In genomic region chr16:1534021-1535020, GRCh38 we compare ENCODE assay signal across 8 cellular contexts. TPM values are rescaled to one million over a fixed set of nuclear protein-coding genes. Genes with fewer than 3 reads are reported as not detected.
DNase-seq lines count a peak whose midpoint lies in the region; ATAC-seq and TF ChIP-seq lines count a peak whose summit lies in the region.

No MANE protein-coding gene starts in this region.

- no peaks in the 10 kb centered on the region for H3K9me3 ChIP-seq in CD4-positive, CD25-positive, alpha-beta regulatory T cell (ENCODE audit: control insufficient read depth in 2 of 2, low read length in 2 of 2)

- H3K27me3 Mint-ChIP-seq in CD4-positive, CD25-positive, alpha-beta regulatory T cell, result no peaks in the 10 kb centered on the region
- H3K27me3 Mint-ChIP-seq in activated CD4-positive, alpha-beta memory T cell treated with anti-CD3 and anti-CD28 coated beads for 36 hours, result no peaks in the 10 kb centered on the region

- peaks cover 53% of the 10 kb centered on the region for H3K4me1 ChIP-seq in CD4-positive, CD25-positive, alpha-beta regulatory T cell (ENCODE audit: control insufficient read depth, insufficient read depth, low read length, poor library complexity, severe bottlenecking)
- peaks cover 36% of the 10 kb centered on the region for H3K4me1 ChIP-seq in rectal smooth muscle tissue (ENCODE audit: control insufficient read depth, insufficient read depth, low read length)

- peaks cover 0 to 54% (median 17%) of the 10 kb centered on the region in 4 donors for H3K4me1 Mint-ChIP-seq in CD4-positive, CD25-positive, alpha-beta regulatory T cell
- H3K4me1 Mint-ChIP-seq in activated CD4-positive, alpha-beta memory T cell treated with anti-CD3 and anti-CD28 coated beads for 36 hours (ENCODE audit: low read depth), result peaks cover 44% of the 10 kb centered on the region

- TF ChIP-seq CTCF in fibroblast of pulmonary artery (IDR thresholded peaks at IDR 0.05; ENCODE audit: low read length, missing control alignments), result no peak

- ATAC-seq in CD4-positive, CD25-positive, alpha-beta regulatory T cell (ENCODE audit: low read depth in 2 of 2), result peak; percentile 7 to 28
- no peak for ATAC-seq in GM21786 (IDR thresholded peaks at IDR 0.05; ENCODE audit: unreplicated experiment)

- peak overlapping the region; percentile 82 for H3K4me3 ChIP-seq in CD4-positive, CD25-positive, alpha-beta regulatory T cell (ENCODE audit: low read depth, low read length)
- H3K4me3 ChIP-seq in fibroblast of pulmonary artery (replicated peaks; ENCODE audit: low read depth, low read length) (peak overlapping the region; percentile 48), rectal smooth muscle tissue (ENCODE audit: low read length) (peak overlapping the region; percentile 76)

- CTCF ChIA-PET in activated CD4-positive, alpha-beta memory T cell treated with anti-CD3 and anti-CD28 coated beads for 36 hours (lab: Charles Lee), result interaction anchor here (0.6 to 1.4 kb wide), 4 partner anchors 21 to 105 kb away, joined by 3 to 4 read pairs (median 3); partner anchors contain the start of gene TELO2

- H3K36me3 Mint-ChIP-seq in CD4-positive, CD25-positive, alpha-beta regulatory T cell, result peaks cover 16% of the 10 kb centered on the region
- H3K36me3 Mint-ChIP-seq in activated CD4-positive, alpha-beta memory T cell treated with anti-CD3 and anti-CD28 coated beads for 36 hours, result peaks cover 38% of the 10 kb centered on the region

- H3K9ac ChIP-seq in rectal smooth muscle tissue (ENCODE audit: low read length), result peak overlapping the region; percentile 69

- intact Hi-C loops in activated CD4-positive, alpha-beta memory T cell treated with anti-CD3 and anti-CD28 coated beads for 36 hours (cut with micrococcal nuclease), result loop anchor here (1.0 to 5.0 kb wide), 2 partner anchors 9 to 42 kb away; partner anchors contain the start of gene TELO2

- peak overlapping the region; percentile 93 to 99 (median 98) for H3K4me3 Mint-ChIP-seq in CD4-positive, CD25-positive, alpha-beta regulatory T cell
- peak overlapping the region; percentile 99 for H3K4me3 Mint-ChIP-seq in activated CD4-positive, alpha-beta memory T cell treated with anti-CD3 and anti-CD28 coated beads for 36 hours

- H3K27me3 ChIP-seq in CD4-positive, CD25-positive, alpha-beta regulatory T cell (ENCODE audit: control insufficient read depth, insufficient read depth, low read length), result no peaks in the 10 kb centered on the region
- H3K27me3 ChIP-seq in rectal smooth muscle tissue (ENCODE audit: control insufficient read depth, insufficient read depth, low read length), result no peaks in the 10 kb centered on the region

- H3K36me3 ChIP-seq in CD4-positive, CD25-positive, alpha-beta regulatory T cell (ENCODE audit: control insufficient read depth, insufficient read depth, low read length), result peaks cover 23% of the 10 kb centered on the region
- H3K36me3 ChIP-seq in rectal smooth muscle tissue (ENCODE audit: control insufficient read depth, insufficient read depth, low read length), result peaks cover 9% of the 10 kb centered on the region

- peak overlapping the region; percentile 52 for H3K27ac ChIP-seq in CD4-positive, CD25-positive, alpha-beta regulatory T cell (ENCODE audit: insufficient read depth, low read length, poor library complexity, severe bottlenecking)
- peak overlapping the region; percentile 95 for H3K27ac ChIP-seq in rectal smooth muscle tissue (ENCODE audit: low read depth, low read length)

- H3K9me3 Mint-ChIP-seq in CD4-positive, CD25-positive, alpha-beta regulatory T cell, result no peaks in the 10 kb centered on the region
- H3K9me3 Mint-ChIP-seq in activated CD4-positive, alpha-beta memory T cell treated with anti-CD3 and anti-CD28 coated beads for 36 hours, result no peaks in the 10 kb centered on the region

- DNase-seq in CD4-positive, CD25-positive, alpha-beta regulatory T cell, result peak in 1 of 3 donors; percentile 16
- DNase-seq in activated CD4-positive, alpha-beta memory T cell treated with anti-CD3 and anti-CD28 coated beads for 36 hours, result peak; percentile 46
- DNase-seq in fibroblast of pulmonary artery (ENCODE audit: low read depth) (no peak), A172 (ENCODE audit: low spot score) (no peak), SW 1271 (lab: John Stamatoyannopoulos, UW) (no peak), DMS114 treated with DMSO at 0.1 percent for 48 hours (lab: John Stamatoyannopoulos, UW; ENCODE audit: unreplicated experiment) (no peak)

- peak overlapping the region; percentile 90 to 97 (median 94) for H3K27ac Mint-ChIP-seq in CD4-positive, CD25-positive, alpha-beta regulatory T cell
- peak overlapping the region; percentile 97 for H3K27ac Mint-ChIP-seq in activated CD4-positive, alpha-beta memory T cell treated with anti-CD3 and anti-CD28 coated beads for 36 hours

- POLR2A ChIA-PET in activated CD4-positive, alpha-beta memory T cell treated with anti-CD3 and anti-CD28 coated beads for 36 hours (lab: Charles Lee), result interaction anchor here (0.6 to 1.0 kb wide), 2 partner anchors 9 to 114 kb away, joined by 3 read pairs; partner anchors contain the start of gene UQCC4

RNA-seq across cellular contexts. Expression of gene TMEM204, which starts 0.9 kb away (rescaled TPM):
- 25.8 TPM for total RNA-seq in CD4-positive, CD25-positive, alpha-beta regulatory T cell
- polyA plus RNA-seq in CD4-positive, CD25-positive, alpha-beta regulatory T cell, result 10 to 100 TPM; 59.8 to 97.4 (median 69.1) TPM
- total RNA-seq in activated CD4-positive, alpha-beta memory T cell treated with anti-CD3 and anti-CD28 coated beads for 36 hours, result 10 to 100 TPM; 14.8 to 15.5 TPM
- 0.17 TPM in 1 of 2 replicates, not detected in the other for total RNA-seq in A172 (2014; rRNA removed; shearing (Covaris generic))

RNA-seq across cellular contexts. Expression of gene TELO2, which starts 41.2 kb away (rescaled TPM):
- total RNA-seq in CD4-positive, CD25-positive, alpha-beta regulatory T cell, result 27.4 TPM
- 10 to 100 TPM in 3 of 4 donors, 1 to 10 TPM in 1; 9.1 to 15.2 (median 11.6) TPM for polyA plus RNA-seq in CD4-positive, CD25-positive, alpha-beta regulatory T cell
- total RNA-seq in activated CD4-positive, alpha-beta memory T cell treated with anti-CD3 and anti-CD28 coated beads for 36 hours, result 10 to 100 TPM; 62.6 to 63.2 TPM
- total RNA-seq in A172 (2014; rRNA removed; shearing (Covaris generic)), result 20.9 and 28.8 TPM in 2 replicates

RNA-seq across cellular contexts. Expression of gene PTX4, which starts 45.6 kb away (rescaled TPM):
- not detected for total RNA-seq in CD4-positive, CD25-positive, alpha-beta regulatory T cell
- polyA plus RNA-seq in CD4-positive, CD25-positive, alpha-beta regulatory T cell, result not detected
- total RNA-seq in activated CD4-positive, alpha-beta memory T cell treated with anti-CD3 and anti-CD28 coated beads for 36 hours, result not detected
- total RNA-seq in A172 (2014; rRNA removed; shearing (Covaris generic)), result not detected in 2 replicates

RNA-seq across cellular contexts. Expression of gene CLCN7, which starts 59.5 kb away (rescaled TPM):
- total RNA-seq in CD4-positive, CD25-positive, alpha-beta regulatory T cell, result 104 TPM
- polyA plus RNA-seq in CD4-positive, CD25-positive, alpha-beta regulatory T cell, result 10 to 100 TPM; 22.0 to 24.9 (median 23.5) TPM
- total RNA-seq in activated CD4-positive, alpha-beta memory T cell treated with anti-CD3 and anti-CD28 coated beads for 36 hours, result 10 to 100 TPM; 27.1 to 33.6 TPM
- 79.9 and 86.3 TPM in 2 replicates for total RNA-seq in A172 (2014; rRNA removed; shearing (Covaris generic))

Comparison
In these comparisons a context has a peak if more than half of its experiments do, and no peak if none do; other contexts are left out.
1. RNA of gene TMEM204, which starts 0.9 kb away (total RNA-seq): 25.8 TPM in CD4-positive, CD25-positive, alpha-beta regulatory T cell (single experiment) and 14.8 to 15.5 TPM in activated CD4-positive, alpha-beta memory T cell treated with anti-CD3 and anti-CD28 coated beads for 36 hours; 0.17 TPM in A172; every median in the first group is over 10 times any median in the second.
2. Peak in every context shown above with its lines, with median percentiles within 50 percentile points of each other: H3K4me3 ChIP-seq.